ENCODE assay signal across 9 cellular contexts in the genomic region with DNA sequence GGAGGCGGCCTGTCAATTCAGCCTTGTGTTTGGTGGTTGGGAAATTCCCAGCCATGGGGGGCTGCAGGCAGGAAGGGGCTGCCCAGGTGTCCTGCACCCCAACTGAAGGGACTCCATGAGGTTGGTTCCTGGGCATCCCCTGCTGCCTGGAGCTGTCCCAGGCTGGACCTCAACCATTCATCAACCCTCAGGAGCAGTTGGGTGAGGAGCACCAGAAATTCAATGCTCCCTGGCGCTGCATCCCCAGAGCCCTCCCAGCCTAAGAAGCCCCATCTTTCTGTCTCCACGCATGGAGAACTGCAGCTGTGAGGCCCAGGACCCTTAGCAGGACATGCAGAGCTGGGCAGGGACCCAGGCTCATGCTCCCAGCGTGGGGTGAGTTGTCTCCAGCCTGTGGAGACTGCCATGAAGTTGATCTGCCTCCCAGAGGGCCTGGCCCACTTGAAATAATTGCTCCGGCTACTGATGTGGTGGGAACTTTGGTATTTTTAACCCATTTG. TPM values are rescaled to one million over a fixed set of nuclear protein-coding genes. Genes with fewer than 3 reads are reported as not detected.
DNase-seq lines count a peak whose midpoint lies in the region; ATAC-seq and TF ChIP-seq lines count a peak whose summit lies in the region.
"Had no signal": no experiment of that assay in that cellular context is flagged by ENCODE, and none has a peak within 500 bp of the region (broad histone marks: within the 10 kb centered on the region; RNA-seq: fewer than 3 reads in every experiment).

No MANE protein-coding gene starts in this region.

- peaks cover 0 to 12% (median 4%) of the 10 kb centered on the region in 7 donors for H3K4me1 Mint-ChIP-seq in naive thymus-derived CD4-positive, alpha-beta T cell

- WGBS in trophoblast cell (ENCODE audit: extremely low coverage, insufficient coverage, insufficient read length) = no CpG with 5 or more reads among the region's 5 CpGs

- peak overlapping the region; percentile 7 for H3K4ac ChIP-seq in trophoblast cell (ENCODE audit: low read depth, low read length)

- H3K27me3 ChIP-seq in PC-9 (ENCODE audit: insufficient read depth, low read depth) = no peaks in the 10 kb centered on the region
- no peaks in the 10 kb centered on the region for H3K27me3 ChIP-seq in trophoblast cell (ENCODE audit: insufficient read depth, low read length)
- no peaks in the 10 kb centered on the region for H3K27me3 ChIP-seq in naive thymus-derived CD4-positive, alpha-beta T cell (ENCODE audit: control insufficient read depth in 2 of 2, insufficient read depth in 2 of 2, low read length in 2 of 2)

- peak overlapping the region; percentile 95 for H4K91ac ChIP-seq in trophoblast cell (ENCODE audit: low read depth, low read length)

- H3K9me3 Mint-ChIP-seq in naive thymus-derived CD4-positive, alpha-beta T cell = no peaks in the 10 kb centered on the region

- H4K8ac ChIP-seq in trophoblast cell (ENCODE audit: low read depth, low read length) = peak overlapping the region; percentile 80

- peak overlapping the region; percentile 41 for H3K18ac ChIP-seq in trophoblast cell (ENCODE audit: low read length)

- H3K27ac ChIP-seq in C4-2B (peak overlapping the region; percentile 76), PC-9 (no peak overlapping the region), trophoblast cell (ENCODE audit: low read depth, low read length) (peak overlapping the region; percentile 82)
- no peak overlapping the region for H3K27ac ChIP-seq in naive thymus-derived CD4-positive, alpha-beta T cell (ENCODE audit: low read depth, low read length)

- H3K36me3 ChIP-seq in PC-9 (ENCODE audit: low read depth) = no peaks in the 10 kb centered on the region
- peaks cover 29 to 30% of the 10 kb centered on the region in 2 experiments for H3K36me3 ChIP-seq in trophoblast cell (ENCODE audit: control insufficient read depth in 1 of 2, insufficient read depth in 2 of 2, low read length in 2 of 2)
- peaks cover 8 to 35% (median 8%) of the 10 kb centered on the region in 3 experiments for H3K36me3 ChIP-seq in naive thymus-derived CD4-positive, alpha-beta T cell (ENCODE audit: control insufficient read depth in 2 of 3, insufficient read depth in 3 of 3, low read length in 3 of 3)

- peak overlapping the region in 5 of 10 donors; percentile 8 to 86 (median 64) for H3K4me3 Mint-ChIP-seq in naive thymus-derived CD4-positive, alpha-beta T cell

- H3K4me3 ChIP-seq in PC-9 (peak overlapping the region; percentile 60; the same call in 1 of the 2 replicates), epithelial cell of proximal tubule (ENCODE audit: low read depth, low read length) (peak overlapping the region; percentile 61), trophoblast cell (ENCODE audit: low read depth, low read length) (no peak overlapping the region)
- H3K4me3 ChIP-seq in naive thymus-derived CD4-positive, alpha-beta T cell (ENCODE audit: low read length) = no peak overlapping the region

- H3K4me2 ChIP-seq in PC-9 = peak overlapping the region; percentile 65
- peak overlapping the region; percentile 55 for H3K4me2 ChIP-seq in trophoblast cell (ENCODE audit: low read length)

- H4K12ac ChIP-seq in trophoblast cell (ENCODE audit: low read depth, low read length) = peak overlapping the region; percentile 95

- POLR2A ChIA-PET in PC-9 (lab: Charles Lee; ENCODE audit: unreplicated experiment) = no interaction called here
- POLR2A ChIA-PET in naive thymus-derived CD4-positive, alpha-beta T cell (lab: Charles Lee) = interaction anchor here (1.0 to 1.4 kb wide), 3 partner anchors 13 to 76 kb away, joined by 3 to 5 read pairs (median 3); a partner anchor contains a TSS

- peak overlapping the region; percentile 73 for H2AK5ac ChIP-seq in trophoblast cell (ENCODE audit: low read length)

- no peak overlapping the region for H3K9ac ChIP-seq in trophoblast cell (ENCODE audit: low read length)

- H3K79me2 ChIP-seq in PC-9 (ENCODE audit: low read depth) = no peaks in the 10 kb centered on the region
- peaks cover 14% of the 10 kb centered on the region for H3K79me2 ChIP-seq in trophoblast cell (ENCODE audit: control insufficient read depth, insufficient read depth, low read length, poor library complexity)

- no peaks in the 10 kb centered on the region for H4K20me1 ChIP-seq in PC-9 (ENCODE audit: insufficient read depth)

- TF ChIP-seq CTCF in C4-2B (conservative IDR thresholded peaks at IDR 0.05) (no peak), PC-9 (conservative IDR thresholded peaks at IDR 0.05) (no peak), epithelial cell of proximal tubule (conservative IDR thresholded peaks at IDR 0.05; ENCODE audit: low read depth, low read length) (no peak)

- H2AFZ ChIP-seq in PC-9 = no peak overlapping the region
- H2AFZ ChIP-seq in trophoblast cell (ENCODE audit: insufficient read depth, low read length, poor library complexity) = no peak overlapping the region

- ATAC-seq in naive thymus-derived CD4-positive, alpha-beta T cell = no peak
- ATAC-seq in HG03045 (IDR thresholded peaks at IDR 0.05; ENCODE audit: unreplicated experiment) (no peak), GM19397 (IDR thresholded peaks at IDR 0.05; ENCODE audit: unreplicated experiment) (no peak), HG03196 (IDR thresholded peaks at IDR 0.05; ENCODE audit: unreplicated experiment) (no peak)

- BruUV-seq in PC-9 (replicated peaks; lab: Mats Ljungman, UMichigan) = TSS peak; percentile 14

- peak overlapping the region; percentile 97 for H3K14ac ChIP-seq in trophoblast cell (ENCODE audit: low read length)

- peaks cover 0 to 19% (median 0%) of the 10 kb centered on the region in 5 donors for H3K36me3 Mint-ChIP-seq in naive thymus-derived CD4-positive, alpha-beta T cell

- peak overlapping the region; percentile 89 for H2BK5ac ChIP-seq in trophoblast cell (ENCODE audit: low read depth, low read length, poor library complexity)

- no peaks in the 10 kb centered on the region for H3K9me3 ChIP-seq in PC-9 (ENCODE audit: insufficient read depth, low read depth)
- H3K9me3 ChIP-seq in trophoblast cell (ENCODE audit: insufficient read depth, low read depth, low read length) = no peaks in the 10 kb centered on the region
- no peaks in the 10 kb centered on the region for H3K9me3 ChIP-seq in naive thymus-derived CD4-positive, alpha-beta T cell (ENCODE audit: control insufficient read depth in 2 of 3, low read length in 3 of 3)

- peak overlapping the region in 3 of 9 donors; percentile 19 to 71 (median 41) for H3K27ac Mint-ChIP-seq in naive thymus-derived CD4-positive, alpha-beta T cell

- DNase-seq in PC-9 = no peak
- no peak for DNase-seq in epithelial cell of proximal tubule (ENCODE audit: low read depth)
- DNase-seq in trophoblast cell = no peak
- no peak for DNase-seq in naive thymus-derived CD4-positive, alpha-beta T cell

- intact Hi-C loops in PC-9 (cut with micrococcal nuclease; ENCODE audit: unreplicated experiment) = loop anchor here (1.0 to 5.0 kb wide), 4 partner anchors 8 to 291 kb away; a partner anchor contains a TSS
- intact Hi-C loops in naive thymus-derived CD4-positive, alpha-beta T cell (cut with micrococcal nuclease) = loop anchor here (1.0 kb wide), 4 partner anchors 12 to 67 kb away; no protein-coding TSS in a partner anchor

- H3K4me1 ChIP-seq in PC-9 (replicated peaks; ENCODE audit: insufficient read depth) (peaks cover 26% of the 10 kb centered on the region), trophoblast cell (ENCODE audit: control insufficient read depth in 1 of 2, insufficient read depth in 2 of 2, low read length in 2 of 2) (peaks cover 35 to 37% of the 10 kb centered on the region in 2 experiments)
- peaks cover 6% of the 10 kb centered on the region in 2 donors for H3K4me1 ChIP-seq in naive thymus-derived CD4-positive, alpha-beta T cell (ENCODE audit: control insufficient read depth in 2 of 2, insufficient read depth in 2 of 2, low read length in 2 of 2)

- H3K9me2 ChIP-seq in PC-9 (ENCODE audit: insufficient read depth) = no peaks in the 10 kb centered on the region

- no peak overlapping the region for H3K23ac ChIP-seq in trophoblast cell (ENCODE audit: low read length)

- peaks cover 36% of the 10 kb centered on the region for H3K79me1 ChIP-seq in trophoblast cell (ENCODE audit: low read length)

- H2BK120ac ChIP-seq in trophoblast cell (ENCODE audit: insufficient read depth, low read length, poor library complexity) = peak overlapping the region; percentile 95

- CTCF ChIA-PET in PC-9 (lab: Charles Lee) = no interaction called here
- CTCF ChIA-PET in naive thymus-derived CD4-positive, alpha-beta T cell (lab: Charles Lee) = interaction anchor here (1.0 to 2.7 kb wide), 2 partner anchors 12 to 17 kb away, joined by 4 to 8 read pairs; a partner anchor contains a TSS

- H3F3A ChIP-seq in PC-9 (ENCODE audit: insufficient read depth, low read depth) = peaks cover 22% of the 10 kb centered on the region; the same call in 1 of the 2 replicates

- H2BK12ac ChIP-seq in trophoblast cell (ENCODE audit: low read length) = peak overlapping the region; percentile 42

- H3K27me3 Mint-ChIP-seq in naive thymus-derived CD4-positive, alpha-beta T cell = peaks cover 0 to 4% (median 0%) of the 10 kb centered on the region in 5 donors

RNA-seq across cellular contexts. Expression of a gene that starts 8.0 kb away (rescaled TPM):
- 52.4 and 92.6 TPM in 2 replicates for total RNA-seq in PC-9 (2021)
- total RNA-seq in epithelial cell of proximal tubule = 4.6 and 29.5 TPM in 2 replicates
- 1.8 and 2.0 TPM in 2 replicates for polyA plus RNA-seq in trophoblast cell (2013)
- 1 to 10 TPM in 3 of 5 experiments, under 1 TPM in 2; 0.73 to 3.7 (median 1.4) TPM for total RNA-seq in naive thymus-derived CD4-positive, alpha-beta T cell
- not detected for polyA plus RNA-seq in naive thymus-derived CD4-positive, alpha-beta T cell

RNA-seq across cellular contexts. Expression of a gene that starts 17.9 kb away (rescaled TPM):
- total RNA-seq in PC-9 (2021) (0.35 and 0.55 TPM in 2 replicates), epithelial cell of proximal tubule (not detected in 2 replicates)
- 0.06 and 0.08 TPM in 2 replicates for polyA plus RNA-seq in trophoblast cell (2013)
- not detected for total RNA-seq in naive thymus-derived CD4-positive, alpha-beta T cell
- under 1 TPM in 1 of 2 donors, not detected in 1; 0.15 TPM for polyA plus RNA-seq in naive thymus-derived CD4-positive, alpha-beta T cell
- total RNA-seq: OCI-LY7 had no signal

RNA-seq across cellular contexts. Expression of a gene that starts 25.0 kb away (rescaled TPM):
- 156 and 201 TPM in 2 replicates for total RNA-seq in PC-9 (2021)
- total RNA-seq in epithelial cell of proximal tubule = 263 and 264 TPM in 2 replicates
- polyA plus RNA-seq in trophoblast cell (2013) = 191 and 192 TPM in 2 replicates
- total RNA-seq in naive thymus-derived CD4-positive, alpha-beta T cell = 100 to 1,000 TPM; 225 to 442 (median 282) TPM
- 100 to 1,000 TPM; 443 to 527 TPM for polyA plus RNA-seq in naive thymus-derived CD4-positive, alpha-beta T cell

RNA-seq across cellular contexts. Expression of a gene that starts 31.2 kb away (rescaled TPM):
- total RNA-seq in PC-9 (2021) (93.1 and 118 TPM in 2 replicates), epithelial cell of proximal tubule (76.6 and 165 TPM in 2 replicates)
- 36.9 and 37.3 TPM in 2 replicates for polyA plus RNA-seq in trophoblast cell (2013)
- 10 to 100 TPM; 53.7 to 85.1 (median 64.7) TPM for total RNA-seq in naive thymus-derived CD4-positive, alpha-beta T cell
- polyA plus RNA-seq in naive thymus-derived CD4-positive, alpha-beta T cell = 10 to 100 TPM; 57.2 to 69.7 TPM

RNA-seq across cellular contexts. Expression of a gene that starts 38.2 kb away (rescaled TPM):
- 10.2 and 12.2 TPM in 2 replicates for total RNA-seq in PC-9 (2021)
- total RNA-seq in epithelial cell of proximal tubule = 7.8 and 8.8 TPM in 2 replicates
- polyA plus RNA-seq in trophoblast cell (2013) = 10.8 and 11.2 TPM in 2 replicates
- total RNA-seq in naive thymus-derived CD4-positive, alpha-beta T cell = 10 to 100 TPM in 1 of 5 experiments, 1 to 10 TPM in 4; 3.4 to 10.7 (median 4.2) TPM
- 1 to 10 TPM; 2.3 to 3.3 TPM for polyA plus RNA-seq in naive thymus-derived CD4-positive, alpha-beta T cell

Comparison
In these comparisons a context has a peak if more than half of its experiments do, and no peak if none do; other contexts are left out.
1. H3K27ac ChIP-seq: peak in C4-2B (single experiment) and trophoblast cell (single experiment); none in PC-9 (single experiment) and naive thymus-derived CD4-positive, alpha-beta T cell (single experiment).
2. H3K4me3 ChIP-seq: peak in PC-9 (single experiment) and epithelial cell of proximal tubule (single experiment); none in trophoblast cell (single experiment) and naive thymus-derived CD4-positive, alpha-beta T cell (single experiment).